Comparison of ENCODE assay signal across 25 cellular contexts in the genomic region with DNA sequence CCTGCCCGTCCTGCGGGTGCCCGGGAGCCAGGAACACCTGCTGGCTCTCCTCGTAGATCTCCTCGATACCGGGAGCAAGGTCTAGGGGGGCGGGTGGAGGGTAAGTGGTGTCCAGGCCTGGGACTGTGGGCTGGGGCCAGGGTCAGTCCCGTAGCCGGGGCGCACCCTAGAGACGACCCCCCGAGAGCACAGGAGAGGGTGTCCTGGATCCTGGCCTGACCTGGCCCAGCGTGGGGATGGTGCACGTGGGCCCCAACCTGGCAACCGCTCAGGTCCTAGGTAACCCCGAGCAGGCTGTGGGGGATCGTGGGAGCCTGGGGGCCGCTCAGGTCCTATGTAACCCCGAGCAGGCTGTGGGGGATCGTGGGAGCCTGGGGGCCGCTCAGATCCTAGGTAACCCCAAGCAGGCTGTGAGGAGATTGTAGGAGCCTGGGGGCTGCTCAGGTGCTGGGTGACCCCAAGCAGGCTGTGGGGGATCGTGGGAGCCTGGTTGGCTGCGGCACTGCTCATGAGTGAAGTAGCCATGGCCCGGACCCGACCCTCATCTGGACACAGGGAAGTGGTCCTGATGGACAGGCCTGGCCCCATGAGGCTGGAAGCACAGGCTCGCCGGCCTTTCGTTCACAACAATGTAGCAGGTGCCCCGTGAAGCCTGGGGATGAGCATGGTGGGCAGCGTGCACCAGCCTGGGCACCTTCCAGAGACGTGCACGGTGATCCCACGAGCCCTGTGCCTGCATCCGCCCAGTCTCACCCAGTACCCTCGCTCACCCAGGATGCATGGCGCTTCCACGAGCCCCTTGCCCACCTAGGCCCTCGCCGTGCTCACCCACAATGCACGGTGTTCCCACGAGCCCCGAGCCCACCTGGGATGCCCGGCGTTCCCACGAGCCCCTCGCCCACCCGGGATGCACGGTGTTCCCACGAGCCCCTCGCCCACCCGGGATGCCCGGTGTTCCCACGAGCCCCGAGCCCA.
"Had no signal": no experiment of that assay in that cellular context is flagged by ENCODE, and none has a peak within 500 bp of the region (broad histone marks: within the 10 kb centered on the region; RNA-seq: fewer than 3 reads in every experiment).

No MANE protein-coding gene starts in this region.

- H3K4me3 ChIP-seq: ascending aorta, cardiac muscle cell, coronary artery, dorsolateral prefrontal cortex, hepatocyte, ovary, prostate gland had no signal

- H3K36me3 ChIP-seq: ovary had no signal

- H2AFZ ChIP-seq: hepatocyte had no signal

- DNase-seq: activated CD4-positive, alpha-beta T cell treated with anti-CD3 and anti-CD28 coated beads for 1 hour; activated CD4-positive, alpha-beta T cell treated with anti-CD3 and anti-CD28 coated beads, Interleukin-2, amount 50 U/mL, for 1 hour; activated CD8-positive, alpha-beta memory T cell treated with anti-CD3 and anti-CD28 coated beads, Interleukin-2, amount 10 ng/mL, durations not matched to agents 7 days and 5 days; activated CD8-positive, alpha-beta T cell treated with anti-CD3 and anti-CD28 coated beads, Interleukin-2, amount 10 ng/mL, durations not matched to agents 7 days and 5 days; activated effector memory CD4-positive, alpha-beta T cell treated with Interleukin-2 at 50 U/mL for 16 hours; activated naive CD4-positive, alpha-beta T cell treated with anti-CD3 and anti-CD28 coated beads for 36 hours; activated naive CD8-positive, alpha-beta T cell treated with anti-CD3 and anti-CD28 coated beads, Interleukin-2, amount 10 ng/mL, durations not matched to agents 7 days and 5 days; dorsolateral prefrontal cortex; effector memory CD4-positive, alpha-beta T cell; erythroblast; left colon; mammary epithelial cell; naive B cell; nephron progenitor cell; stimulated activated naive CD4-positive, alpha-beta T cell had no signal

- H3K27me3 ChIP-seq: ascending aorta, cardiac muscle cell, dorsolateral prefrontal cortex, gastrocnemius medialis, hepatocyte, ovary had no signal

- H3K4me2 ChIP-seq: hepatocyte had no signal

- H3K27ac ChIP-seq: hepatocyte had no signal

- H3K9me3 ChIP-seq: ascending aorta, gastrocnemius medialis, ovary, prostate gland had no signal

- ATAC-seq: activated CD8-positive, alpha-beta memory T cell treated with anti-CD3 and anti-CD28 coated beads, Interleukin-2, amount 10 ng/mL, durations not matched to agents 7 days and 5 days; activated CD8-positive, alpha-beta T cell treated with anti-CD3 and anti-CD28 coated beads, Interleukin-2, amount 10 ng/mL, durations not matched to agents 7 days and 5 days; gastrocnemius medialis; left colon; WTC11 had no signal

- FAIRE-seq: keratinocyte, urothelium cell line had no signal
